In the genomic region with DNA sequence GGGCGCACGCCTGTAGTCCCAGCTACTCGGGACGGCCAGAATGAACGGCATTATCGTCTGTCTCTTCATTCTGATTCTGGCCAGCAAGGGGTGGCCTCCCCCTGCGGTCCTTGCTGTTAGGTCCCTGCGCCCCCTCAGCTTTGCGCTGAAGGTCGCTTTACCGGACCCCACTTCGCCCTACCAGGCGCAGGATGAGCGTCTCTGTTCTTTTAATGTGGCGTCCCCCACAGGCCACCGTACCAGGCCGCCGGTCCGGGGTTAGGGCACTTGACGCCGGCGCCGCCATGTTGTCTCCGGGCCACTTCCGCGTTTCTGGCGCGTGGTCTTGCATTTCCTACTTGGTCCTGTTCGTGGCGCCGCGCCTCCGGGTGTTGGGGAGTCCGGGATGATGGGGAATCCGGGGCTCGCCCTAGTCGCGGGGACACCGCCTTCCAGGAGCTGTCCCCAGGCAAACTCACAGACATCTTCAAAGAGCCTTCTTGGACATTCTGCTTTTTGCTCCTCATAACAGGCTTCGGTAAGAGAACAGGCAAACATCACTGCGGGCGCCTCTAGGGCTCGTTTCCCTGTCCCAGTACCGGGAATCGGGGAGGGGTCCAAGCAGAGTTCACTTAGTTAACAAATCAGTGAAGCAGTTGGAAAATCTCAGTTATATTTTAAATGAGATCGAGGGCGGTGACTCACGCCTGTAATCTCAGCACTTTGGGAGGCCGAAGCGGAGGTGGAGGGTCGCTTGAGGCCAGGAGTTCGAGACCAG, we compare ENCODE assay signal across 1 cellular context.
TF ChIP-seq lines count a peak whose summit lies in the region.

No MANE protein-coding gene starts in this region.

TF ChIP-seq in GM12878, 131 proteins besides CTCF, POLR2A, EP300 and RAD21 (continued from another document and continues in another):
- TF ChIP-seq TCF3 (IDR thresholded peaks at IDR 0.05; ENCODE audit: borderline replicate concordance, insufficient read depth, low read depth, low read length) (no peak), RELA (IDR thresholded peaks at IDR 0.05; ENCODE audit: borderline replicate concordance, partially characterized antibody) (peak; percentile 64), CBX5 (IDR thresholded peaks at IDR 0.05; ENCODE audit: low read depth) (0 out of 2 replicates have a peak, but pooled peaks have one; percentile 72), POU2F2 (IDR thresholded peaks at IDR 0.05; ENCODE audit: borderline replicate concordance, low read depth, low read length) (peak; percentile 46; the same call in 1 of the 3 replicates), KAT2A (conservative IDR thresholded peaks at IDR 0.05; ENCODE audit: control insufficient read depth, low read depth, low read length) (no peak), GABPA (IDR thresholded peaks at IDR 0.05; ENCODE audit: low read depth) (peak; percentile 52; the same call in 1 of the 2 replicates), CBX3 (IDR thresholded peaks at IDR 0.05; ENCODE audit: borderline replicate concordance, low read depth) (no peak), DPF2 (IDR thresholded peaks at IDR 0.05) (no peak), CEBPB (IDR thresholded peaks at IDR 0.05; ENCODE audit: borderline replicate concordance in 1 of 2, low read depth in 2 of 2, low read length in 2 of 2) (no peak), SUZ12 (IDR thresholded peaks at IDR 0.05; ENCODE audit: unreplicated experiment) (no peak), SIX5 (IDR thresholded peaks at IDR 0.05; ENCODE audit: low read depth, low read length, severe bottlenecking) (peak; percentile 90), ESRRA (IDR thresholded peaks at IDR 0.05; ENCODE audit: low read length) (no peak), TBL1XR1 (IDR thresholded peaks at IDR 0.05; ENCODE audit: low read depth, low read length) (peak; percentile 69; the same call in 1 of the 2 replicates), PAX5 (IDR thresholded peaks at IDR 0.05; ENCODE audit: borderline replicate concordance, low read depth, low read length) (no peak), SMAD1 (IDR thresholded peaks at IDR 0.05; ENCODE audit: low read depth, partially characterized antibody) (no peak), ATF7 (IDR thresholded peaks at IDR 0.05; ENCODE audit: low read depth) (no peak), SRF (IDR thresholded peaks at IDR 0.05; ENCODE audit: low read depth in 2 of 2, low read length in 2 of 2) (no peak), MXI1 (IDR thresholded peaks at IDR 0.05; ENCODE audit: low read depth, low read length) (0 out of 2 replicates have a peak, but pooled peaks have one; percentile 20), PAX8 (IDR thresholded peaks at IDR 0.05) (no peak), NRF1 (conservative IDR thresholded peaks at IDR 0.05; ENCODE audit: low read depth, low read length) (no peak), YY1 (IDR thresholded peaks at IDR 0.05; ENCODE audit: low read depth, low read length) (peak; percentile 100), EED (IDR thresholded peaks at IDR 0.05; ENCODE audit: low read depth) (peak; percentile 68), FOXK2 (IDR thresholded peaks at IDR 0.05) (no peak), LARP7 (IDR thresholded peaks at IDR 0.05) (no peak; the same call in 1 of the 2 replicates), ETV6 (conservative IDR thresholded peaks at IDR 0.05 in 1 of 2, IDR thresholded peaks at IDR 0.05 in 1 of 2; ENCODE audit: borderline replicate concordance in 1 of 2, low read depth in 1 of 2) (0 out of 4 replicates have a peak, but pooled peaks of 1 of the 2 experiments have one; percentile 12), STAT3 (IDR thresholded peaks at IDR 0.05; ENCODE audit: low read depth, low read length) (no peak), WRNIP1 (IDR thresholded peaks at IDR 0.05; ENCODE audit: borderline replicate concordance, low read depth, low read length) (no peak), BACH1 (IDR thresholded peaks at IDR 0.05; ENCODE audit: borderline replicate concordance) (no peak), JUND (IDR thresholded peaks at IDR 0.05; ENCODE audit: low read depth, low read length) (peak; percentile 39; the same call in 1 of the 2 replicates), RB1 (IDR thresholded peaks at IDR 0.05; ENCODE audit: borderline replicate concordance) (peak; percentile 78; the same call in 1 of the 2 replicates), ZNF217 (IDR thresholded peaks at IDR 0.05) (peak; percentile 74), TAF1 (IDR thresholded peaks at IDR 0.05; ENCODE audit: borderline replicate concordance, low read depth, low read length) (peak; percentile 36; the same call in 1 of the 2 replicates), SMC3 (IDR thresholded peaks at IDR 0.05; ENCODE audit: borderline replicate concordance, low read length) (peak; percentile 47; the same call in 1 of the 2 replicates), YBX1 (IDR thresholded peaks at IDR 0.05) (no peak), NR2C2 (IDR thresholded peaks at IDR 0.05; ENCODE audit: borderline replicate concordance, control insufficient read depth, insufficient read length, low read depth) (no peak), STAT1 (conservative IDR thresholded peaks at IDR 0.05) (peak; percentile 85; the same call in 1 of the 2 replicates), NFIC (IDR thresholded peaks at IDR 0.05; ENCODE audit: low read depth, low read length) (no peak), POLR2AphosphoS5 (IDR thresholded peaks at IDR 0.05; ENCODE audit: low read length) (peak; percentile 25; the same call in 1 of the 2 replicates), SPI1 (IDR thresholded peaks at IDR 0.05; ENCODE audit: borderline replicate concordance, insufficient read depth, low read depth, low read length) (peak; percentile 69; the same call in 1 of the 2 replicates), SMAD5 (IDR thresholded peaks at IDR 0.05; ENCODE audit: low read depth) (no peak), FOXM1 (IDR thresholded peaks at IDR 0.05; ENCODE audit: low read depth, low read length) (no peak), ZNF207 (IDR thresholded peaks at IDR 0.05; ENCODE audit: borderline replicate concordance) (peak; percentile 80; the same call in 1 of the 2 replicates)
- TF ChIP-seq, protein P1, sequence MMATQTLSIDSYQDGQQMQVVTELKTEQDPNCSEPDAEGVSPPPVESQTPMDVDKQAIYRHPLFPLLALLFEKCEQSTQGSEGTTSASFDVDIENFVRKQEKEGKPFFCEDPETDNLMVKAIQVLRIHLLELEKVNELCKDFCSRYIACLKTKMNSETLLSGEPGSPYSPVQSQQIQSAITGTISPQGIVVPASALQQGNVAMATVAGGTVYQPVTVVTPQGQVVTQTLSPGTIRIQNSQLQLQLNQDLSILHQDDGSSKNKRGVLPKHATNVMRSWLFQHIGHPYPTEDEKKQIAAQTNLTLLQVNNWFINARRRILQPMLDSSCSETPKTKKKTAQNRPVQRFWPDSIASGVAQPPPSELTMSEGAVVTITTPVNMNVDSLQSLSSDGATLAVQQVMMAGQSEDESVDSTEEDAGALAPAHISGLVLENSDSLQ (IDR thresholded peaks at IDR 0.05), result no peak
- TF ChIP-seq, protein P2, sequence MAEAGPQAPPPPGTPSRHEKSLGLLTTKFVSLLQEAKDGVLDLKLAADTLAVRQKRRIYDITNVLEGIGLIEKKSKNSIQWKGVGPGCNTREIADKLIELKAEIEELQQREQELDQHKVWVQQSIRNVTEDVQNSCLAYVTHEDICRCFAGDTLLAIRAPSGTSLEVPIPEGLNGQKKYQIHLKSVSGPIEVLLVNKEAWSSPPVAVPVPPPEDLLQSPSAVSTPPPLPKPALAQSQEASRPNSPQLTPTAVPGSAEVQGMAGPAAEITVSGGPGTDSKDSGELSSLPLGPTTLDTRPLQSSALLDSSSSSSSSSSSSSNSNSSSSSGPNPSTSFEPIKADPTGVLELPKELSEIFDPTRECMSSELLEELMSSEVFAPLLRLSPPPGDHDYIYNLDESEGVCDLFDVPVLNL (IDR thresholded peaks at IDR 0.05; ENCODE audit: low read depth, low read length), result no peak
- TF ChIP-seq, protein P3, sequence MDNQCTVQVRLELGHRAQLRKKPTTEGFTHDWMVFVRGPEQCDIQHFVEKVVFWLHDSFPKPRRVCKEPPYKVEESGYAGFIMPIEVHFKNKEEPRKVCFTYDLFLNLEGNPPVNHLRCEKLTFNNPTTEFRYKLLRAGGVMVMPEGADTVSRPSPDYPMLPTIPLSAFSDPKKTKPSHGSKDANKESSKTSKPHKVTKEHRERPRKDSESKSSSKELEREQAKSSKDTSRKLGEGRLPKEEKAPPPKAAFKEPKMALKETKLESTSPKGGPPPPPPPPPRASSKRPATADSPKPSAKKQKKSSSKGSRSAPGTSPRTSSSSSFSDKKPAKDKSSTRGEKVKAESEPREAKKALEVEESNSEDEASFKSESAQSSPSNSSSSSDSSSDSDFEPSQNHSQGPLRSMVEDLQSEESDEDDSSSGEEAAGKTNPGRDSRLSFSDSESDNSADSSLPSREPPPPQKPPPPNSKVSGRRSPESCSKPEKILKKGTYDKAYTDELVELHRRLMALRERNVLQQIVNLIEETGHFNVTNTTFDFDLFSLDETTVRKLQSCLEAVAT (IDR thresholded peaks at IDR 0.05), result peak; percentile 61
- TF ChIP-seq, protein P4, sequence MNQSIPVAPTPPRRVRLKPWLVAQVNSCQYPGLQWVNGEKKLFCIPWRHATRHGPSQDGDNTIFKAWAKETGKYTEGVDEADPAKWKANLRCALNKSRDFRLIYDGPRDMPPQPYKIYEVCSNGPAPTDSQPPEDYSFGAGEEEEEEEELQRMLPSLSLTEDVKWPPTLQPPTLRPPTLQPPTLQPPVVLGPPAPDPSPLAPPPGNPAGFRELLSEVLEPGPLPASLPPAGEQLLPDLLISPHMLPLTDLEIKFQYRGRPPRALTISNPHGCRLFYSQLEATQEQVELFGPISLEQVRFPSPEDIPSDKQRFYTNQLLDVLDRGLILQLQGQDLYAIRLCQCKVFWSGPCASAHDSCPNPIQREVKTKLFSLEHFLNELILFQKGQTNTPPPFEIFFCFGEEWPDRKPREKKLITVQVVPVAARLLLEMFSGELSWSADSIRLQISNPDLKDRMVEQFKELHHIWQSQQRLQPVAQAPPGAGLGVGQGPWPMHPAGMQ (IDR thresholded peaks at IDR 0.05; ENCODE audit: borderline replicate concordance), result no peak
- TF ChIP-seq, protein P5, sequence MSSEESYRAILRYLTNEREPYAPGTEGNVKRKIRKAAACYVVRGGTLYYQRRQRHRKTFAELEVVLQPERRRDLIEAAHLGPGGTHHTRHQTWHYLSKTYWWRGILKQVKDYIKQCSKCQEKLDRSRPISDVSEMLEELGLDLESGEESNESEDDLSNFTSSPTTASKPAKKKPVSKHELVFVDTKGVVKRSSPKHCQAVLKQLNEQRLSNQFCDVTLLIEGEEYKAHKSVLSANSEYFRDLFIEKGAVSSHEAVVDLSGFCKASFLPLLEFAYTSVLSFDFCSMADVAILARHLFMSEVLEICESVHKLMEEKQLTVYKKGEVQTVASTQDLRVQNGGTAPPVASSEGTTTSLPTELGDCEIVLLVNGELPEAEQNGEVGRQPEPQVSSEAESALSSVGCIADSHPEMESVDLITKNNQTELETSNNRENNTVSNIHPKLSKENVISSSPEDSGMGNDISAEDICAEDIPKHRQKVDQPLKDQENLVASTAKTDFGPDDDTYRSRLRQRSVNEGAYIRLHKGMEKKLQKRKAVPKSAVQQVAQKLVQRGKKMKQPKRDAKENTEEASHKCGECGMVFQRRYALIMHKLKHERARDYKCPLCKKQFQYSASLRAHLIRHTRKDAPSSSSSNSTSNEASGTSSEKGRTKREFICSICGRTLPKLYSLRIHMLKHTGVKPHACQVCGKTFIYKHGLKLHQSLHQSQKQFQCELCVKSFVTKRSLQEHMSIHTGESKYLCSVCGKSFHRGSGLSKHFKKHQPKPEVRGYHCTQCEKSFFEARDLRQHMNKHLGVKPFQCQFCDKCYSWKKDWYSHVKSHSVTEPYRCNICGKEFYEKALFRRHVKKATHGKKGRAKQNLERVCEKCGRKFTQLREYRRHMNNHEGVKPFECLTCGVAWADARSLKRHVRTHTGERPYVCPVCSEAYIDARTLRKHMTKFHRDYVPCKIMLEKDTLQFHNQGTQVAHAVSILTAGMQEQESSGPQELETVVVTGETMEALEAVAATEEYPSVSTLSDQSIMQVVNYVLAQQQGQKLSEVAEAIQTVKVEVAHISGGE (CRISPR knock-in tag; IDR thresholded peaks at IDR 0.05), result no peak
- TF ChIP-seq, protein P6, sequence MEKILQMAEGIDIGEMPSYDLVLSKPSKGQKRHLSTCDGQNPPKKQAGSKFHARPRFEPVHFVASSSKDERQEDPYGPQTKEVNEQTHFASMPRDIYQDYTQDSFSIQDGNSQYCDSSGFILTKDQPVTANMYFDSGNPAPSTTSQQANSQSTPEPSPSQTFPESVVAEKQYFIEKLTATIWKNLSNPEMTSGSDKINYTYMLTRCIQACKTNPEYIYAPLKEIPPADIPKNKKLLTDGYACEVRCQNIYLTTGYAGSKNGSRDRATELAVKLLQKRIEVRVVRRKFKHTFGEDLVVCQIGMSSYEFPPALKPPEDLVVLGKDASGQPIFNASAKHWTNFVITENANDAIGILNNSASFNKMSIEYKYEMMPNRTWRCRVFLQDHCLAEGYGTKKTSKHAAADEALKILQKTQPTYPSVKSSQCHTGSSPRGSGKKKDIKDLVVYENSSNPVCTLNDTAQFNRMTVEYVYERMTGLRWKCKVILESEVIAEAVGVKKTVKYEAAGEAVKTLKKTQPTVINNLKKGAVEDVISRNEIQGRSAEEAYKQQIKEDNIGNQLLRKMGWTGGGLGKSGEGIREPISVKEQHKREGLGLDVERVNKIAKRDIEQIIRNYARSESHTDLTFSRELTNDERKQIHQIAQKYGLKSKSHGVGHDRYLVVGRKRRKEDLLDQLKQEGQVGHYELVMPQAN (conservative IDR thresholded peaks at IDR 0.05), result peak; percentile 71
- TF ChIP-seq, protein P7, sequence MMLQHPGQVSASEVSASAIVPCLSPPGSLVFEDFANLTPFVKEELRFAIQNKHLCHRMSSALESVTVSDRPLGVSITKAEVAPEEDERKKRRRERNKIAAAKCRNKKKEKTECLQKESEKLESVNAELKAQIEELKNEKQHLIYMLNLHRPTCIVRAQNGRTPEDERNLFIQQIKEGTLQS (IDR thresholded peaks at IDR 0.05; ENCODE audit: borderline replicate concordance, extremely low read depth, low read depth, low read length), result no peak
- TF ChIP-seq, protein P8, sequence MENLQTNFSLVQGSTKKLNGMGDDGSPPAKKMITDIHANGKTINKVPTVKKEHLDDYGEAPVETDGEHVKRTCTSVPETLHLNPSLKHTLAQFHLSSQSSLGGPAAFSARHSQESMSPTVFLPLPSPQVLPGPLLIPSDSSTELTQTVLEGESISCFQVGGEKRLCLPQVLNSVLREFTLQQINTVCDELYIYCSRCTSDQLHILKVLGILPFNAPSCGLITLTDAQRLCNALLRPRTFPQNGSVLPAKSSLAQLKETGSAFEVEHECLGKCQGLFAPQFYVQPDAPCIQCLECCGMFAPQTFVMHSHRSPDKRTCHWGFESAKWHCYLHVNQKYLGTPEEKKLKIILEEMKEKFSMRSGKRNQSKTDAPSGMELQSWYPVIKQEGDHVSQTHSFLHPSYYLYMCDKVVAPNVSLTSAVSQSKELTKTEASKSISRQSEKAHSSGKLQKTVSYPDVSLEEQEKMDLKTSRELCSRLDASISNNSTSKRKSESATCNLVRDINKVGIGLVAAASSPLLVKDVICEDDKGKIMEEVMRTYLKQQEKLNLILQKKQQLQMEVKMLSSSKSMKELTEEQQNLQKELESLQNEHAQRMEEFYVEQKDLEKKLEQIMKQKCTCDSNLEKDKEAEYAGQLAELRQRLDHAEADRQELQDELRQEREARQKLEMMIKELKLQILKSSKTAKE (IDR thresholded peaks at IDR 0.05; ENCODE audit: low read depth, poor library complexity, severe bottlenecking), result no peak
